ENCODE assay signal across 10 cellular contexts in the genomic region with DNA sequence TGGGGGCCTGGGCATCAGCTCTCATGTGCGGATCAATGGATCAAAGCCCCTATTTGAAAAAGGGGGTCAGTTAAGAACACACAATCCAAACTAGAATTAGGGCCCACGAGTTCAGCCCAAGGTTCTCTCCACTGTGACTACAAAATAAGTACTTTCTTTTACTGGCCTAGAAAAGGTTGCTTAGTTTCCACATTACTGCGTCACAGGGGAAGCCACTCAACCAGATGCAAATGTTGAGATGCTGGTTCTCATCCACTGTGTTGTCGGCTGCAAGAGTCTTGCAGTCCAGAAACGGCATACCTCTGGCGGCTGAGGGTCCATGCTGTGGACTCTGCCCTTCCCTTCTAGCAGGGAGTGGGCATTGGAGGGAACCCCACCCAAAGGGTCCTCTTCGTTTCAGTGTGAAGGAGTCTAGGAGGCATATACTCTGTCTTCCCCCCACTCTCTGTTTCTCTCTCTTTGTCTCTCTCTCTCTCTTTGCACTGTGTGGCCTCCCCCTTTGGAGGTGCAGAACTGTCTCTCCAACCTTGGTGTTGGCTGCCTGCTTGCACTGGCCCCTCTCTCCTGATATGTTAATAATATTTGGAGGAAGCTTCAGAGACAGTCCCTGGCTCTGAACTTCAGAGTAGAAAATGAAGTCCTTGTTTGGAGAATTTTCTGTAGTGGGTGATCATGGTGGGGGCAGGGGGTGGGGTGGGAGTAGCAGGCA.
DNase-seq lines count a peak whose midpoint lies in the region; ATAC-seq and TF ChIP-seq lines count a peak whose summit lies in the region.
"Had no signal": no experiment of that assay in that cellular context is flagged by ENCODE, and none has a peak within 500 bp of the region (broad histone marks: within the 10 kb centered on the region; RNA-seq: fewer than 3 reads in every experiment).

No MANE protein-coding gene starts in this region.

- H3K4me3 ChIP-seq in dorsolateral prefrontal cortex (peak overlapping the region in 8 of 59 donors; percentile 0 to 28 (median 13)), stomach (peak overlapping the region in 1 of 4 donors; percentile 7)

- no peaks in the 10 kb centered on the region for H3K9me3 Mint-ChIP-seq in mesothelial cell of epicardium

- no peaks in the 10 kb centered on the region for H3K9me3 ChIP-seq in stomach

- H3K27me3 ChIP-seq in dorsolateral prefrontal cortex (no peaks in the 10 kb centered on the region), stomach (no peaks in the 10 kb centered on the region)

- H3K4me1 Mint-ChIP-seq in mesothelial cell of epicardium: peaks cover 43% of the 10 kb centered on the region

- H3K4me1 ChIP-seq in stomach: peaks cover 57 to 90% (median 85%) of the 10 kb centered on the region in 4 donors

- intact Hi-C loops in dorsolateral prefrontal cortex (cut with DNase I) (loop anchor here (5.0 kb wide), 2 partner anchors 45 to 65 kb away; no protein-coding TSS in a partner anchor), stomach (cut with DNase I; ENCODE audit: low total_unique reads) (no loop called here)

- peak; percentile 75 for TF ChIP-seq EP300 in stomach (IDR thresholded peaks at IDR 0.05)

- ATAC-seq in GM19351 (IDR thresholded peaks at IDR 0.05; ENCODE audit: unreplicated experiment) (peak; percentile 77), GM18511 (IDR thresholded peaks at IDR 0.05; ENCODE audit: unreplicated experiment) (no peak), GM18517 (IDR thresholded peaks at IDR 0.05; ENCODE audit: unreplicated experiment) (no peak)

- TF ChIP-seq CTCF in dorsolateral prefrontal cortex (IDR thresholded peaks at IDR 0.05 in 54 of 56, conservative IDR thresholded peaks at IDR 0.05 in 2 of 56; ENCODE audit: low read depth in 1 of 56, partially characterized antibody in 56 of 56): no peak
- TF ChIP-seq CTCF in stomach (IDR thresholded peaks at IDR 0.05): no peak
- no peak for TF ChIP-seq CTCF in mesothelial cell of epicardium (IDR thresholded peaks at IDR 0.05; ENCODE audit: unreplicated experiment)

- H3K27ac Mint-ChIP-seq in mesothelial cell of epicardium: no peak overlapping the region

- 57 to 79% (median 76%) methylated on average over 7 of the region's 7 CpGs for whole genome bisulfite sequencing in stomach, 5 donors

- H3K27me3 Mint-ChIP-seq in mesothelial cell of epicardium (ENCODE audit: low read depth): peaks cover 20% of the 10 kb centered on the region

- no peaks in the 10 kb centered on the region for H3K36me3 Mint-ChIP-seq in mesothelial cell of epicardium

- H3K4me3 Mint-ChIP-seq in mesothelial cell of epicardium: no peak overlapping the region

- peak overlapping the region in 56 of 59 donors; percentile 1 to 91 (median 76) for H3K27ac ChIP-seq in dorsolateral prefrontal cortex
- H3K27ac ChIP-seq in stomach: peak overlapping the region; percentile 76 to 96 (median 88)

- TF ChIP-seq POLR2A in stomach (IDR thresholded peaks at IDR 0.05): no peak

- DNase-seq in dorsolateral prefrontal cortex (no peak), middle frontal gyrus (ENCODE audit: extremely low spot score, low spot score) (peak; percentile 49), stomach (no peak), mesothelial cell of epicardium (ENCODE audit: low spot score in 2 of 2, unreplicated experiment in 2 of 2) (no peak), dermis blood vessel endothelial cell (no peak)
- DNase-seq: activated T-cell treated with anti-CD3 and anti-CD28 coated beads, Interleukin-2, amount 50 U/mL, for 1 hour; NCI-H526 treated with DMSO at 0.1 percent for 48 hours had no signal

- H3K36me3 ChIP-seq in stomach: peaks cover 0 to 21% (median 18%) of the 10 kb centered on the region in 4 donors
